12 cellular contexts compared by ENCODE assay signal in genomic region chr5:110752953-110753352, GRCh38. TPM values are rescaled to one million over a fixed set of nuclear protein-coding genes. Genes with fewer than 3 reads are reported as not detected.
A peak's percentile ranks its signal among the peaks of the same experiment; 100 is the strongest.
DNase-seq lines count a peak whose midpoint lies in the region; ATAC-seq, FAIRE-seq and TF ChIP-seq lines count a peak whose summit lies in the region.
"Had no signal": no experiment of that assay in that cellular context is flagged by ENCODE, and none has a peak within 500 bp of the region (broad histone marks: within the 10 kb centered on the region; RNA-seq: fewer than 3 reads in every experiment).

No MANE protein-coding gene starts in this region.

- FAIRE-seq in GM12891 (lab: Jason Lieb, UNC), result peak; percentile 13

- ATAC-seq in GM21447 (IDR thresholded peaks at IDR 0.05; ENCODE audit: unreplicated experiment) (peak; percentile 27), HG03135 (IDR thresholded peaks at IDR 0.05; ENCODE audit: unreplicated experiment) (peak; percentile 22)
- ATAC-seq in activated naive CD4-positive, alpha-beta T cell treated with anti-CD3 and anti-CD28 coated beads, Interleukin-2, amount 50 U/mL, for 72 hours, result peak; percentile 61 to 70

- H3K36me3 Mint-ChIP-seq in activated naive CD4-positive, alpha-beta T cell treated with anti-CD3 and anti-CD28 coated beads, Interleukin-2, amount 50 U/mL, for 72 hours, result peaks cover 17 to 36% of the 10 kb centered on the region in 2 donors

- DNase-seq in GM12891 (ENCODE audit: insufficient read length, low spot score), result no peak
- DNase-seq in activated naive CD4-positive, alpha-beta T cell treated with anti-CD3 and anti-CD28 coated beads, Interleukin-2, amount 50 U/mL, for 72 hours (ENCODE audit: low spot score in 2 of 2), result peak in 1 of 2 donors; percentile 22
- DNase-seq in mucosa of gallbladder (ENCODE audit: low spot score), result no peak
- DNase-seq in kidney glomerular epithelial cell (lab: John Stamatoyannopoulos, UW), result no peak
- no peak for DNase-seq in NCI-H82 (lab: John Stamatoyannopoulos, UW)
- DNase-seq in NCI-H2171 treated with DMSO at 0.1 percent for 48 hours (lab: John Stamatoyannopoulos, UW), result no peak
- DNase-seq: activated gamma-delta T cell, Calu3, endodermal cell had no signal

- H3K27ac Mint-ChIP-seq in activated naive CD4-positive, alpha-beta T cell treated with anti-CD3 and anti-CD28 coated beads, Interleukin-2, amount 50 U/mL, for 72 hours, result peak overlapping the region; percentile 88 to 97
- H3K27ac Mint-ChIP-seq: endodermal cell, nephron had no signal

- no peaks in the 10 kb centered on the region for H3K9me3 Mint-ChIP-seq in activated naive CD4-positive, alpha-beta T cell treated with anti-CD3 and anti-CD28 coated beads, Interleukin-2, amount 50 U/mL, for 72 hours
- H3K9me3 Mint-ChIP-seq: endodermal cell, nephron had no signal

- TF ChIP-seq POLR2A in GM12891 (IDR thresholded peaks at IDR 0.05; ENCODE audit: low read depth, low read length), result no peak

TF ChIP-seq in GM12891, 5 proteins besides CTCF, POLR2A, EP300 and RAD21:
- TF ChIP-seq TAF1 (IDR thresholded peaks at IDR 0.05; ENCODE audit: low read depth, low read length) (no peak), POLR2AphosphoS5 (IDR thresholded peaks at IDR 0.05; ENCODE audit: low read depth, low read length) (no peak), SPI1 (IDR thresholded peaks at IDR 0.05; ENCODE audit: low read depth, low read length) (no peak), POU2F2 (IDR thresholded peaks at IDR 0.05; ENCODE audit: low read depth, low read length) (no peak), PAX5 (IDR thresholded peaks at IDR 0.05; ENCODE audit: insufficient read depth, low read length, severe bottlenecking) (no peak)

RNA-seq across cellular contexts. Expression of gene SLC25A46, which starts 14.1 kb away (rescaled TPM):
- polyA plus RNA-seq in GM12891 (2012; ENCODE audit: low read depth, missing spikeins), result 42.0 TPM
- 10 to 100 TPM; 28.1 to 49.6 TPM for total RNA-seq in activated naive CD4-positive, alpha-beta T cell treated with anti-CD3 and anti-CD28 coated beads, Interleukin-2, amount 50 U/mL, for 72 hours
- 46.1 TPM for total RNA-seq in mucosa of gallbladder

RNA-seq across cellular contexts. Expression of gene TMEM232, which starts 26.5 kb away (rescaled TPM):
- polyA plus RNA-seq in GM12891 (2012; ENCODE audit: low read depth, missing spikeins), result 0.56 TPM
- total RNA-seq in activated naive CD4-positive, alpha-beta T cell treated with anti-CD3 and anti-CD28 coated beads, Interleukin-2, amount 50 U/mL, for 72 hours, result under 1 TPM; 0.25 to 0.93 TPM
- total RNA-seq in mucosa of gallbladder, result 4.1 TPM
